ENCODE assay signal across 1 cellular context in the genomic region with DNA sequence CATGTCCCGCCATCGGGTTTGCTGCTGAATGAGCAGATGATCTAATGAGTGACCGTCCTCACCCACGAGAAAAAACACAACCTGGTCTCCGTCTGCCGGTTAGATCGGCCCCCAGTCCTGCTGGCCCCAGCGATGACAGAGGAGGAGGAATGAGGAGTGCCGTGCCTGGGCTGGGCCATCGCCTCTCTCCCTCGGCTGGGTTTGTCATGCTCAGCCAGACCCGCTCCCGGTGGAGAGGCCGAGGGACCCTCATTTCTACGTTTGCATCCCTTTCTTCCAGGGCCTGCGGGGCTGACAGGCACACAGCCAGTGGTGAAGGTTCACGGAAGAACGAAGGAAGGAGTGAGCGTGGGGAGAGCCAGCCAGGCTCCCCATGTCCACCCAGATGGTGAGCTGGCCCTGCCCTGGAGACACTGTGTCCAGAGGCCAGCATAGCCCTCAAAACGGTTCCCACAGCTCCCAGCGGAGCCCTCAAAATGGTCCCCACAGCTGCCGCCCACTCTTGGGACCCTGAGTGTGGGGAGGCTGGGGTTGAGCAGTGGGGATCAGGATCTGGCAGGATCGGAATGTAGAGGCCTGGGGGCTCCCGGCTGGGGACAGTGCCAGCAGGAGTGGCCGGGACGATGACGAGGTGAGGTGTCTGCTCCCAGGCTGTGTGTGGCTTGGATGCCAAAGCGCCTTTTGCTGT.
TF ChIP-seq lines count a peak whose summit lies in the region.

No MANE protein-coding gene starts in this region.

TF ChIP-seq in HepG2, 621 proteins besides CTCF, POLR2A, EP300 and RAD21:
- TF ChIP-seq TCF7L2 (IDR thresholded peaks at IDR 0.05; ENCODE audit: low read depth, low read length) (no peak), DPF2 (CRISPR knock-in tag; IDR thresholded peaks at IDR 0.05; ENCODE audit: borderline replicate concordance, low read depth) (no peak), EZH2 (conservative IDR thresholded peaks at IDR 0.05; ENCODE audit: low read depth, low read length) (0 out of 2 replicates have a peak, but pooled peaks have one; percentile 57), CBFB (CRISPR knock-in tag; IDR thresholded peaks at IDR 0.05) (no peak), CBX2 (IDR thresholded peaks at IDR 0.05; ENCODE audit: low read depth, low read length) (no peak), CBX2 (CRISPR knock-in tag; IDR thresholded peaks at IDR 0.05; ENCODE audit: low read depth) (no peak), ZBTB21 (CRISPR knock-in tag; IDR thresholded peaks at IDR 0.05) (no peak)
- TF ChIP-seq, protein P1, sequence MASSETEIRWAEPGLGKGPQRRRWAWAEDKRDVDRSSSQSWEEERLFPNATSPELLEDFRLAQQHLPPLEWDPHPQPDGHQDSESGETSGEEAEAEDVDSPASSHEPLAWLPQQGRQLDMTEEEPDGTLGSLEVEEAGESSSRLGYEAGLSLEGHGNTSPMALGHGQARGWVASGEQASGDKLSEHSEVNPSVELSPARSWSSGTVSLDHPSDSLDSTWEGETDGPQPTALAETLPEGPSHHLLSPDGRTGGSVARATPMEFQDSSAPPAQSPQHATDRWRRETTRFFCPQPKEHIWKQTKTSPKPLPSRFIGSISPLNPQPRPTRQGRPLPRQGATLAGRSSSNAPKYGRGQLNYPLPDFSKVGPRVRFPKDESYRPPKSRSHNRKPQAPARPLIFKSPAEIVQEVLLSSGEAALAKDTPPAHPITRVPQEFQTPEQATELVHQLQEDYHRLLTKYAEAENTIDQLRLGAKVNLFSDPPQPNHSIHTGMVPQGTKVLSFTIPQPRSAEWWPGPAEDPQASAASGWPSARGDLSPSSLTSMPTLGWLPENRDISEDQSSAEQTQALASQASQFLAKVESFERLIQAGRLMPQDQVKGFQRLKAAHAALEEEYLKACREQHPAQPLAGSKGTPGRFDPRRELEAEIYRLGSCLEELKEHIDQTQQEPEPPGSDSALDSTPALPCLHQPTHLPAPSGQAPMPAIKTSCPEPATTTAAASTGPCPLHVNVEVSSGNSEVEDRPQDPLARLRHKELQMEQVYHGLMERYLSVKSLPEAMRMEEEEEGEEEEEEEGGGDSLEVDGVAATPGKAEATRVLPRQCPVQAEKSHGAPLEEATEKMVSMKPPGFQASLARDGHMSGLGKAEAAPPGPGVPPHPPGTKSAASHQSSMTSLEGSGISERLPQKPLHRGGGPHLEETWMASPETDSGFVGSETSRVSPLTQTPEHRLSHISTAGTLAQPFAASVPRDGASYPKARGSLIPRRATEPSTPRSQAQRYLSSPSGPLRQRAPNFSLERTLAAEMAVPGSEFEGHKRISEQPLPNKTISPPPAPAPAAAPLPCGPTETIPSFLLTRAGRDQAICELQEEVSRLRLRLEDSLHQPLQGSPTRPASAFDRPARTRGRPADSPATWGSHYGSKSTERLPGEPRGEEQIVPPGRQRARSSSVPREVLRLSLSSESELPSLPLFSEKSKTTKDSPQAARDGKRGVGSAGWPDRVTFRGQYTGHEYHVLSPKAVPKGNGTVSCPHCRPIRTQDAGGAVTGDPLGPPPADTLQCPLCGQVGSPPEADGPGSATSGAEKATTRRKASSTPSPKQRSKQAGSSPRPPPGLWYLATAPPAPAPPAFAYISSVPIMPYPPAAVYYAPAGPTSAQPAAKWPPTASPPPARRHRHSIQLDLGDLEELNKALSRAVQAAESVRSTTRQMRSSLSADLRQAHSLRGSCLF (CRISPR knock-in tag; IDR thresholded peaks at IDR 0.05; ENCODE audit: borderline replicate concordance), result no peak
